1 cellular context compared by ENCODE assay signal in the genomic region with DNA sequence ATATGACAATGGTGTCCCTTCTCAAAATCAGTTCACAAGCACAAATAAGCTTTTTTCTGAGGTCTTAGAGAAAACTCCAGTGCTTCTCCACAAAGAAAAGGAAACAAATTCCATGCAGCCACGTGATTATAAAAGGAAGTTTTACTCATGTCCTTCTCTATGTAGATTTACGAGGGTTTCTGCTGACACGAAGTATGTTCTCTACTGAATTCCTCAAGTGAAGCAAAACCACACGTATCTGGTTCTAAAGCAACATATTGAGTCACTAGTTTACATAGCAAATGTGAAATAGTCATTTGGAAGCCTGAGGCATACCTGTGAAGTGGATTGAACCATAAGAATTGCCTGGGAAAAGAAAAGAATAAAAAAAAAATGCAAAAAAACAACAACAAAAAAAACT.
TF ChIP-seq lines count a peak whose summit lies in the region.

No MANE protein-coding gene starts in this region.

TF ChIP-seq in IMR-90, 13 proteins besides CTCF, POLR2A, EP300 and RAD21:
- no peak for TF ChIP-seq CHD1 (IDR thresholded peaks at IDR 0.05; ENCODE audit: low read depth, low read length)
- 0 out of 2 replicates have a peak, but pooled peaks have one; percentile 38 for TF ChIP-seq FOS (IDR thresholded peaks at IDR 0.05; ENCODE audit: low read depth, low read length)
- peak; percentile 78 for TF ChIP-seq CEBPB (IDR thresholded peaks at IDR 0.05; ENCODE audit: low read depth, low read length)
- TF ChIP-seq MXI1 (IDR thresholded peaks at IDR 0.05; ENCODE audit: borderline replicate concordance, low read depth, low read length) = no peak
- no peak for TF ChIP-seq NFE2L2 (IDR thresholded peaks at IDR 0.05; ENCODE audit: low read depth, low read length)
- TF ChIP-seq MAZ (IDR thresholded peaks at IDR 0.05; ENCODE audit: borderline replicate concordance, low read depth, low read length) = no peak
- peak; percentile 28 for TF ChIP-seq RCOR1 (IDR thresholded peaks at IDR 0.05; ENCODE audit: insufficient replicate concordance, low read length)
- TF ChIP-seq, protein P1, sequence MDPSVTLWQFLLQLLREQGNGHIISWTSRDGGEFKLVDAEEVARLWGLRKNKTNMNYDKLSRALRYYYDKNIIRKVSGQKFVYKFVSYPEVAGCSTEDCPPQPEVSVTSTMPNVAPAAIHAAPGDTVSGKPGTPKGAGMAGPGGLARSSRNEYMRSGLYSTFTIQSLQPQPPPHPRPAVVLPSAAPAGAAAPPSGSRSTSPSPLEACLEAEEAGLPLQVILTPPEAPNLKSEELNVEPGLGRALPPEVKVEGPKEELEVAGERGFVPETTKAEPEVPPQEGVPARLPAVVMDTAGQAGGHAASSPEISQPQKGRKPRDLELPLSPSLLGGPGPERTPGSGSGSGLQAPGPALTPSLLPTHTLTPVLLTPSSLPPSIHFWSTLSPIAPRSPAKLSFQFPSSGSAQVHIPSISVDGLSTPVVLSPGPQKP (IDR thresholded peaks at IDR 0.05; ENCODE audit: borderline replicate concordance, low read depth, low read length) = no peak
- TF ChIP-seq, protein P2, sequence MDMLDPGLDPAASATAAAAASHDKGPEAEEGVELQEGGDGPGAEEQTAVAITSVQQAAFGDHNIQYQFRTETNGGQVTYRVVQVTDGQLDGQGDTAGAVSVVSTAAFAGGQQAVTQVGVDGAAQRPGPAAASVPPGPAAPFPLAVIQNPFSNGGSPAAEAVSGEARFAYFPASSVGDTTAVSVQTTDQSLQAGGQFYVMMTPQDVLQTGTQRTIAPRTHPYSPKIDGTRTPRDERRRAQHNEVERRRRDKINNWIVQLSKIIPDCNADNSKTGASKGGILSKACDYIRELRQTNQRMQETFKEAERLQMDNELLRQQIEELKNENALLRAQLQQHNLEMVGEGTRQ (IDR thresholded peaks at IDR 0.05; ENCODE audit: low read depth, low read length) = peak; percentile 82
- TF ChIP-seq RFX5 (IDR thresholded peaks at IDR 0.05; ENCODE audit: low read depth, low read length) = no peak
- TF ChIP-seq SMC3 (IDR thresholded peaks at IDR 0.05; ENCODE audit: low read depth, low read length) = no peak
- peak; percentile 80 for TF ChIP-seq MAFK (IDR thresholded peaks at IDR 0.05; ENCODE audit: low read depth, low read length)
- peak; percentile 41; the same call in 1 of the 2 replicates for TF ChIP-seq BHLHE40 (IDR thresholded peaks at IDR 0.05; ENCODE audit: low read depth, low read length)
